ENCODE assay signal across 25 cellular contexts in the genomic region with DNA sequence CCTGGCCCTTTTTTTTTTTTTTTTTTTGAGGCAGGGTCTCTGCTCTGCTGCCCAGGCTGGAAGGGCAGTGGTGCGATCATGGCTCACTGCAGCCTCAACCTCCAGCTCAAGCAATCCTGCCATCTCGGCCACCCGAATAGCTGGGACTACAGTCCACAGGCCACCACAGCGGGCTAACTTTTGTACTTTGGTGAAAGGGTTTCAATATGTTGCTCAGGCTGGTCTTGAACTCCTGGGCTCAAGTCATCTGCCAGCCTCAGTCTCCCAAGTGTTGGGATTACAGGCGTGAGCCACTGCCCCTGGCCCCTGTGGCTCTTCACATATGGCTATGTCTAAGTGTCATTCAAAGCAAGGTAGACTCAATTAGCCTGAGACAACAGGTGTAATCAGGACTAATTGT. TPM values are rescaled to one million over a fixed set of nuclear protein-coding genes. Genes with fewer than 3 reads are reported as not detected.
"Had no signal": no experiment of that assay in that cellular context is flagged by ENCODE, and none has a peak within 500 bp of the region (broad histone marks: within the 10 kb centered on the region; RNA-seq: fewer than 3 reads in every experiment).

No MANE protein-coding gene starts in this region.

- DNase-seq: IMR-90, Karpas-422, KG1, MG63, NCI-H1092, NCI-H1105 treated with DMSO at 0.1 percent for 48 hours, NCI-H1417 treated with DMSO at 0.1 percent for 48 hours, NCI-H146, NCI-H1694 treated with DMSO at 0.1 percent for 48 hours, NCI-H1930, NCI-H2081, NCI-H2107, NCI-H226, NCI-H446, NCI-H510A, NCI-H524 treated with DMSO at 0.1 percent for 48 hours, NCI-H69, NCI-H774, Right ventricle myocardium superior, RPMI8226, SIG-M5 had no signal

- H3K36me3 ChIP-seq: MG63, SJSA1 had no signal

- ATAC-seq: HepG2 had no signal

- H3K27me3 ChIP-seq: MG63, SJSA1 had no signal

- H3K27ac ChIP-seq: SJSA1, SK-N-MC had no signal

- H3K4me1 ChIP-seq: SJSA1 had no signal

- H3K4me3 ChIP-seq: MG63, SJSA1, SK-N-MC had no signal

RNA-seq across cellular contexts. Expression of gene DPPA2, which starts 8.8 kb away (rescaled TPM):
- total RNA-seq: HepG2, HT-29, IMR-90, Right ventricle myocardium superior, SJSA1 had no signal
- polyA plus RNA-seq: HepG2, IMR-90 had no signal

RNA-seq across cellular contexts. Expression of gene DPPA4, which starts 12.2 kb away (rescaled TPM):
- total RNA-seq: HepG2, HT-29, IMR-90, Right ventricle myocardium superior, SJSA1 had no signal
- polyA plus RNA-seq: HepG2 had no signal
